27 cellular contexts compared by ENCODE assay signal in the genomic region with DNA sequence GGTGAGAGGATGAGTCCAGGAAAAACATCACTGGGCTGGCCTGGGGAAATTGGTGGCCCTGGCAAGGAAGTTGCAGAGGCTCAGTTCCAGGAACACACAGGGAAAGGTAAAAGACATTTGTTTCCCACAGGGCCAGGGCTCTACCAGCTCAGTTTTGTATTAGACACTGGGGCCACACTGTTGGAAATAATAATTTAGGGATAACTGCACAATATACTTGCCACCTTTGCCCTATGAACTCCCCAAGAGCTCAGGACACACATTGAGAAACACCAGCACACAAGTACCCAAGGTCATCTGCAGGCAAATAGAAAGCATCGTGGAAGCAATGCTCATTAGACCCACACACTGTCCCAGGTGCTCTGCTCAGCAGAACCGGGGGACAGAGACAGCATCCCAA.
"Had no signal": no experiment of that assay in that cellular context is flagged by ENCODE, and none has a peak within 500 bp of the region (broad histone marks: within the 10 kb centered on the region; RNA-seq: fewer than 3 reads in every experiment).

No MANE protein-coding gene starts in this region.

- H3K27ac ChIP-seq: left ventricle myocardium inferior, pancreas, prostate gland, sigmoid colon, transverse colon, upper lobe of right lung had no signal

- DNase-seq: hippocampal formation; immature natural killer cell; left ventricle myocardium inferior; mesendoderm; midbrain; mucosa of descending colon; naive thymus-derived CD4-positive, alpha-beta T cell; pancreas; retina; right cardiac atrium; sigmoid colon; small intestine; stimulated activated CD4-positive, alpha-beta T cell treated with anti-CD3 and anti-CD28 coated beads, Interleukin-1b, Interleukin-23, amount 100 ng/mL, for 48 hours; stimulated activated CD4-positive, alpha-beta T cell treated with anti-CD3 and anti-CD28 coated beads, Interleukin-2, amount 100 ng/mL, for 48 hours; stimulated activated CD4-positive, alpha-beta T cell treated with anti-CD3 and anti-CD28 coated beads, Interleukin-4, amount 100 ng/mL, for 4 hours; stimulated activated CD8-positive, alpha-beta memory T cell treated with anti-CD3 and anti-CD28 coated beads, Interleukin-4, amount 100 ng/mL, for 48 hours; stimulated activated naive CD4-positive, alpha-beta T cell treated with Interleukin-2 at 50 U/mL for 16 hours; stimulated activated naive CD8-positive, alpha-beta T cell treated with anti-CD3 and anti-CD28 coated beads, Interleukin-15, amount 100 ng/mL, for 72 hours; substantia nigra; transverse colon; upper lobe of right lung had no signal

- H3K36me3 ChIP-seq: left ventricle myocardium inferior, pancreas, prostate gland, sigmoid colon, transverse colon, upper lobe of right lung had no signal

- H3K9me3 ChIP-seq: prostate gland had no signal

- FAIRE-seq: islet of Langerhans, pancreas, small intestine, urothelium cell line had no signal

- H3K4me1 ChIP-seq: left ventricle myocardium inferior, pancreas, prostate gland, sigmoid colon, transverse colon, upper lobe of right lung had no signal

- H3K4me3 ChIP-seq: left ventricle myocardium inferior, lung, mucosa of descending colon, pancreas, prostate gland, sigmoid colon, transverse colon, upper lobe of right lung had no signal

- ATAC-seq: mucosa of descending colon; naive thymus-derived CD4-positive, alpha-beta T cell; natural killer cell treated with Interleukin-12 subunit alpha and Interleukin-12 subunit beta and Interleukin-15 and Interleukin-18, amount 100 ng/mL, for 72 hours; pancreas; right cardiac atrium; stimulated activated memory B cell treated with anti-CD40 and anti-IgM and Interleukin-4, amounts not matched to agents 10 μg/mL and 1 μg/mL and 100 μg/mL, for 72 hours; stimulated activated naive CD8-positive, alpha-beta T cell treated with anti-CD3 and anti-CD28 coated beads, Interleukin-15, amount 100 ng/mL, for 72 hours; upper lobe of right lung had no signal

- H3K27me3 ChIP-seq: pancreas, sigmoid colon, transverse colon, upper lobe of right lung had no signal
